In the genomic region with DNA sequence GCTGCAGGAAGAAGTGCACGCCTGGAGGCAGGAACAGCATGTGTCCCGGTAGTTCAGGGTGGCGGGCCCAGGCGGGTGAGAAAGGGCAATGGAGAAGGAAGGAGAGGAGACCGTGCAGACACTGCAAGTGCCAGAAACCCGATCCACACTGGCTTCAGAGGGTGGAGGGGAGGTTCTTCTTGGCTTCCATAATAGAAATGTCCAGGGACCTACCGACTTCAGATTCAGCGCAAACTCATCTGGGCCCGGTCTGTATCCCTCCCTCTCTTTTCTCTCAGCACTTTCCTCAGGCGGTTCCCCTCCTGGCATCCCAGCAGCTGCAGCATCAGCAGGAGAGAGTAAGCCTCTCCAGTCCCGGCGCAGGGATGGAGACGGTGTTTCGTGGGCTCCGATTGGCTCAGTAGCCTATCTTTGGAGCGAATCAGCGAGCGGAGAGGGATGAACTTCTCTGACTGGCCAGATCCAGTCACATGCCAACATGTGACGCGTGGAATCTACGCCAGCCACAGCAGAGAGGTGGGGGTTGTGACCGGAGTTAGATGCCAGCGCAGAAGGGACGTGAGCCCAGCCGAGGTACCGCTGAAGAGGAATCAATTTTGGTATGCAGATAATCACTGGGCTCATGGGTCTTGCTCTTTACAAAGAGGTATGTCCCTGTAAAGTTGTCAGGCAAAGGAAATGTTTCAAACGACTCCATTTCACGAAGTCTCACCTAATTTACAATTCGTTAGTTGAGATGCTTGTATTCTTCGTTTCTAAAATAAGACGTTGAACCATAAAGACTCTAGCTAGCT, we compare ENCODE assay signal across 8 cellular contexts. TPM values are rescaled to one million over a fixed set of nuclear protein-coding genes. Genes with fewer than 3 reads are reported as not detected.
DNase-seq lines count a peak whose midpoint lies in the region; ATAC-seq and TF ChIP-seq lines count a peak whose summit lies in the region.

No MANE protein-coding gene starts in this region.

- peak; percentile 91 for DNase-seq in NCI-H146 treated with DMSO at 0.1 percent for 48 hours (lab: John Stamatoyannopoulos, UW; ENCODE audit: unreplicated experiment)
- DNase-seq in T-helper 1 cell: peak; percentile 73 to 92 (median 86)
- peak; percentile 76 to 97 (median 92) for DNase-seq in amygdala (lab: John Stamatoyannopoulos, UW)
- DNase-seq in left ventricle myocardium inferior: peak; percentile 91
- DNase-seq in posterior vena cava (ENCODE audit: low spot score): peak; percentile 96
- peak; percentile 92 for DNase-seq in upper lobe of right lung

- H3K27me3 ChIP-seq in left ventricle myocardium inferior (ENCODE audit: low read depth) (no peaks in the 10 kb centered on the region), upper lobe of right lung (no peaks in the 10 kb centered on the region)

- H3K4me1 ChIP-seq in left ventricle myocardium inferior (peaks cover 50% of the 10 kb centered on the region), upper lobe of right lung (peaks cover 20% of the 10 kb centered on the region)

- H3K9me3 ChIP-seq in left ventricle myocardium inferior (replicated peaks) (no peaks in the 10 kb centered on the region), upper lobe of right lung (no peaks in the 10 kb centered on the region)

- intact Hi-C loops in left ventricle myocardium inferior (cut with micrococcal nuclease): no loop called here
- intact Hi-C loops in posterior vena cava (cut with DNase I): no loop called here
- intact Hi-C loops in upper lobe of right lung (cut with DNase I): no loop called here

- H3K27ac ChIP-seq in left ventricle myocardium inferior (replicated peaks) (peak overlapping the region; percentile 87), upper lobe of right lung (peak overlapping the region; percentile 40)

- H3K4me3 ChIP-seq in left ventricle myocardium inferior (peak overlapping the region; percentile 86), upper lobe of right lung (peak overlapping the region; percentile 62)

- ATAC-seq in HG02884 (IDR thresholded peaks at IDR 0.05; ENCODE audit: unreplicated experiment): peak; percentile 68
- peak; percentile 94 for ATAC-seq in upper lobe of right lung

- H3K36me3 ChIP-seq in left ventricle myocardium inferior (no peaks in the 10 kb centered on the region), upper lobe of right lung (no peaks in the 10 kb centered on the region)

- TF ChIP-seq POLR2A in GM15510 (IDR thresholded peaks at IDR 0.05; ENCODE audit: borderline replicate concordance, extremely low read depth, insufficient read length): peak; percentile 74

- no peak for TF ChIP-seq CTCF in left ventricle myocardium inferior (IDR thresholded peaks at IDR 0.05; ENCODE audit: borderline replicate concordance)
- no peak for TF ChIP-seq CTCF in upper lobe of right lung (IDR thresholded peaks at IDR 0.05)

RNA-seq across cellular contexts. Expression of gene PRPSAP2, which starts 1.9 kb away (rescaled TPM):
- total RNA-seq in left ventricle myocardium inferior (22.3 TPM), posterior vena cava (10 to 100 TPM; 21.1 to 21.5 TPM), upper lobe of right lung (26.3 TPM)

Comparison
In these comparisons a context has a peak if more than half of its experiments do, and no peak if none do; other contexts are left out.
1. Peak in every context shown above with its lines: DNase-seq, ATAC-seq, H3K4me3 ChIP-seq and H3K27ac ChIP-seq.